In genomic region chr17:8409966-8410881, GRCh38 we compare ENCODE assay signal across 1 cellular context.
TF ChIP-seq lines count a peak whose summit lies in the region.

No MANE protein-coding gene starts in this region.

TF ChIP-seq in K562, 482 proteins besides CTCF, POLR2A, EP300 and RAD21:
- TF ChIP-seq, protein P1, sequence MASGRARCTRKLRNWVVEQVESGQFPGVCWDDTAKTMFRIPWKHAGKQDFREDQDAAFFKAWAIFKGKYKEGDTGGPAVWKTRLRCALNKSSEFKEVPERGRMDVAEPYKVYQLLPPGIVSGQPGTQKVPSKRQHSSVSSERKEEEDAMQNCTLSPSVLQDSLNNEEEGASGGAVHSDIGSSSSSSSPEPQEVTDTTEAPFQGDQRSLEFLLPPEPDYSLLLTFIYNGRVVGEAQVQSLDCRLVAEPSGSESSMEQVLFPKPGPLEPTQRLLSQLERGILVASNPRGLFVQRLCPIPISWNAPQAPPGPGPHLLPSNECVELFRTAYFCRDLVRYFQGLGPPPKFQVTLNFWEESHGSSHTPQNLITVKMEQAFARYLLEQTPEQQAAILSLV (tag; IDR thresholded peaks at IDR 0.05) = no peak
- 0 out of 2 replicates have a peak, but pooled peaks have one; percentile 12 for TF ChIP-seq ARID2 (IDR thresholded peaks at IDR 0.05)
- no peak for TF ChIP-seq ZNF407 (IDR thresholded peaks at IDR 0.05; ENCODE audit: low read depth)
- 0 out of 2 replicates have a peak, but pooled peaks have one; percentile 10 for TF ChIP-seq DEAF1 (CRISPR knock-in tag; IDR thresholded peaks at IDR 0.05)
- TF ChIP-seq, protein P2, sequence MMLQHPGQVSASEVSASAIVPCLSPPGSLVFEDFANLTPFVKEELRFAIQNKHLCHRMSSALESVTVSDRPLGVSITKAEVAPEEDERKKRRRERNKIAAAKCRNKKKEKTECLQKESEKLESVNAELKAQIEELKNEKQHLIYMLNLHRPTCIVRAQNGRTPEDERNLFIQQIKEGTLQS (IDR thresholded peaks at IDR 0.05) = peak; percentile 77
- TF ChIP-seq, protein P2 (CRISPR knock-in tag; conservative IDR thresholded peaks at IDR 0.05) = no peak
- TF ChIP-seq CREM (IDR thresholded peaks at IDR 0.05; ENCODE audit: low read depth) = 0 out of 2 replicates have a peak, but pooled peaks have one; percentile 3
- peak; percentile 44 for TF ChIP-seq ETV1 (tag; conservative IDR thresholded peaks at IDR 0.05; ENCODE audit: low read depth)
- peak; percentile 38; the same call in 1 of the 2 replicates for TF ChIP-seq SMC3 (conservative IDR thresholded peaks at IDR 0.05; ENCODE audit: insufficient read depth, low read depth, low read length)
- peak; percentile 47; the same call in 1 of the 2 replicates for TF ChIP-seq RB1 (IDR thresholded peaks at IDR 0.05; ENCODE audit: low read depth)
- no peak for TF ChIP-seq DPF2 (IDR thresholded peaks at IDR 0.05)
- 0 out of 2 replicates have a peak, but pooled peaks have one; percentile 14 for TF ChIP-seq CC2D1A (IDR thresholded peaks at IDR 0.05)
- TF ChIP-seq, protein P3, sequence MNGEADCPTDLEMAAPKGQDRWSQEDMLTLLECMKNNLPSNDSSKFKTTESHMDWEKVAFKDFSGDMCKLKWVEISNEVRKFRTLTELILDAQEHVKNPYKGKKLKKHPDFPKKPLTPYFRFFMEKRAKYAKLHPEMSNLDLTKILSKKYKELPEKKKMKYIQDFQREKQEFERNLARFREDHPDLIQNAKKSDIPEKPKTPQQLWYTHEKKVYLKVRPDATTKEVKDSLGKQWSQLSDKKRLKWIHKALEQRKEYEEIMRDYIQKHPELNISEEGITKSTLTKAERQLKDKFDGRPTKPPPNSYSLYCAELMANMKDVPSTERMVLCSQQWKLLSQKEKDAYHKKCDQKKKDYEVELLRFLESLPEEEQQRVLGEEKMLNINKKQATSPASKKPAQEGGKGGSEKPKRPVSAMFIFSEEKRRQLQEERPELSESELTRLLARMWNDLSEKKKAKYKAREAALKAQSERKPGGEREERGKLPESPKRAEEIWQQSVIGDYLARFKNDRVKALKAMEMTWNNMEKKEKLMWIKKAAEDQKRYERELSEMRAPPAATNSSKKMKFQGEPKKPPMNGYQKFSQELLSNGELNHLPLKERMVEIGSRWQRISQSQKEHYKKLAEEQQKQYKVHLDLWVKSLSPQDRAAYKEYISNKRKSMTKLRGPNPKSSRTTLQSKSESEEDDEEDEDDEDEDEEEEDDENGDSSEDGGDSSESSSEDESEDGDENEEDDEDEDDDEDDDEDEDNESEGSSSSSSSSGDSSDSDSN (IDR thresholded peaks at IDR 0.05; ENCODE audit: borderline replicate concordance in 1 of 2, low read depth in 2 of 2, low read length in 2 of 2) = no peak
- no peak for TF ChIP-seq KLF10 (CRISPR knock-in tag; IDR thresholded peaks at IDR 0.05)
- 0 out of 2 replicates have a peak, but pooled peaks have one; percentile 26 for TF ChIP-seq KLF16 (IDR thresholded peaks at IDR 0.05)
- TF ChIP-seq CTBP1 (IDR thresholded peaks at IDR 0.05; ENCODE audit: borderline replicate concordance) = peak; percentile 45; the same call in 1 of the 2 replicates
- TF ChIP-seq, protein P4, sequence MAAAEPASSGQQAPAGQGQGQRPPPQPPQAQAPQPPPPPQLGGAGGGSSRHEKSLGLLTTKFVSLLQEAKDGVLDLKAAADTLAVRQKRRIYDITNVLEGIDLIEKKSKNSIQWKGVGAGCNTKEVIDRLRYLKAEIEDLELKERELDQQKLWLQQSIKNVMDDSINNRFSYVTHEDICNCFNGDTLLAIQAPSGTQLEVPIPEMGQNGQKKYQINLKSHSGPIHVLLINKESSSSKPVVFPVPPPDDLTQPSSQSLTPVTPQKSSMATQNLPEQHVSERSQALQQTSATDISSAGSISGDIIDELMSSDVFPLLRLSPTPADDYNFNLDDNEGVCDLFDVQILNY (CRISPR knock-in tag; IDR thresholded peaks at IDR 0.05) = no peak
- TF ChIP-seq ATF7 (IDR thresholded peaks at IDR 0.05) = peak; percentile 13; the same call in 1 of the 2 replicates
- TF ChIP-seq MAZ (CRISPR knock-in tag; conservative IDR thresholded peaks at IDR 0.05 in 1 of 2, IDR thresholded peaks at IDR 0.05 in 1 of 2) = peak in 1 of 2 experiments; percentile 54; a peak in 1 of 4 replicates
- peak; percentile 46; the same call in 1 of the 2 replicates for TF ChIP-seq ZNF263 (CRISPR knock-in tag; IDR thresholded peaks at IDR 0.05; ENCODE audit: borderline replicate concordance)
- TF ChIP-seq ZKSCAN1 (IDR thresholded peaks at IDR 0.05; ENCODE audit: low read depth, low read length) = peak; percentile 55; the same call in 1 of the 2 replicates
